In genomic region chr10:131157899-131158298, GRCh38 we compare ENCODE assay signal across 25 cellular contexts.
"Had no signal": no experiment of that assay in that cellular context is flagged by ENCODE, and none has a peak within 500 bp of the region (broad histone marks: within the 10 kb centered on the region; RNA-seq: fewer than 3 reads in every experiment).

No MANE protein-coding gene starts in this region.

- H3K36me3 Mint-ChIP-seq: mesothelial cell of epicardium had no signal

- H3K27ac Mint-ChIP-seq: mesothelial cell of epicardium, naive B cell had no signal

- H3K4me1 ChIP-seq: gastroesophageal sphincter, heart right ventricle, left lung, lower lobe of right lung had no signal

- H3K4me1 Mint-ChIP-seq: naive B cell had no signal

- H3K36me3 ChIP-seq: esophagus squamous epithelium, gastroesophageal sphincter, heart right ventricle, left lung, lower lobe of right lung had no signal

- H3K27ac ChIP-seq: coronary artery, dorsolateral prefrontal cortex, epithelial cell of prostate, esophagus squamous epithelium, gastroesophageal sphincter, heart right ventricle, left lung, lower lobe of right lung had no signal

- H3K9me3 ChIP-seq: lower lobe of right lung had no signal

- H3K27me3 Mint-ChIP-seq: naive B cell had no signal

- H3K4me3 ChIP-seq: coronary artery, dorsolateral prefrontal cortex, esophagus squamous epithelium, gastroesophageal sphincter, heart right ventricle, left lung, lower lobe of right lung, mucosa of descending colon had no signal

- H3K4me3 Mint-ChIP-seq: mesothelial cell of epicardium, naive B cell had no signal

- FAIRE-seq: islet of Langerhans, keratinocyte had no signal

- ATAC-seq: esophagus mucosa, gastroesophageal sphincter, heart right ventricle, left cardiac atrium, left lung, left ventricle myocardium superior, lower lobe of right lung, mucosa of descending colon had no signal

- DNase-seq: dermis blood vessel endothelial cell; effector CD4-positive, alpha-beta T cell; effector memory CD4-positive, alpha-beta T cell; erythroblast; esophagus squamous epithelium; foreskin fibroblast; foreskin melanocyte; glutamatergic neuron; heart right ventricle; hippocampal formation; left cardiac atrium; left ventricle myocardium superior; lower lobe of right lung; mesenchymal stem cell; mucosa of descending colon; naive B cell had no signal
